Comparison of ENCODE assay signal across 19 cellular contexts in genomic region chr19:45764947-45765346, GRCh38. TPM values are rescaled to one million over a fixed set of nuclear protein-coding genes. Genes with fewer than 3 reads are reported as not detected.
DNase-seq lines count a peak whose midpoint lies in the region; ATAC-seq and TF ChIP-seq lines count a peak whose summit lies in the region.
"Had no signal": no experiment of that assay in that cellular context is flagged by ENCODE, and none has a peak within 500 bp of the region (broad histone marks: within the 10 kb centered on the region; RNA-seq: fewer than 3 reads in every experiment).

No MANE protein-coding gene starts in this region.

- peaks cover 28% of the 10 kb centered on the region for H3K36me3 Mint-ChIP-seq in Caco-2 (ENCODE audit: insufficient read depth, unreplicated experiment)
- H3K36me3 Mint-ChIP-seq in brain: no peaks in the 10 kb centered on the region
- H3K36me3 Mint-ChIP-seq in activated naive CD4-positive, alpha-beta T cell treated with anti-CD3 and anti-CD28 coated beads, Interleukin-2, amount 50 U/mL, for 72 hours: no peaks in the 10 kb centered on the region

- DNase-seq in Caco-2 (no peak), left kidney (ENCODE audit: low read depth, low spot score) (peak; percentile 63), sigmoid colon (peak; percentile 66), body of pancreas (no peak)
- DNase-seq in activated naive CD4-positive, alpha-beta T cell treated with anti-CD3 and anti-CD28 coated beads, Interleukin-2, amount 50 U/mL, for 72 hours (ENCODE audit: low spot score in 2 of 2): no peak
- DNase-seq: AML-193, DND-41, foreskin fibroblast, NCI-H1930, NCI-H774, SHP77, T1000 had no signal

- TF ChIP-seq CTCF in Caco-2 (IDR thresholded peaks at IDR 0.05; ENCODE audit: insufficient read depth in 1 of 2, low read depth in 1 of 2, low read length in 1 of 2, severe bottlenecking in 1 of 2, unreplicated experiment in 1 of 2): no peak
- peak in 1 of 2 experiments; percentile 4 for TF ChIP-seq CTCF in brain (conservative IDR thresholded peaks at IDR 0.05)
- no peak for TF ChIP-seq CTCF in sigmoid colon (IDR thresholded peaks at IDR 0.05)
- no peak for TF ChIP-seq CTCF in body of pancreas (IDR thresholded peaks at IDR 0.05)

- H3K4me1 Mint-ChIP-seq in Caco-2 (ENCODE audit: low read depth, unreplicated experiment): peaks cover 7% of the 10 kb centered on the region
- H3K4me1 Mint-ChIP-seq in brain: peaks cover 25% of the 10 kb centered on the region

- CTCF ChIA-PET in Caco-2 (lab: Charles Lee): no interaction called here

- H3K27me3 Mint-ChIP-seq in Caco-2 (ENCODE audit: insufficient read depth, unreplicated experiment) (no peaks in the 10 kb centered on the region), brain (peaks cover 10% of the 10 kb centered on the region)

- 58 to 76% methylated on average over 10 of the region's 10 CpGs for WGBS in sigmoid colon, 2 donors
- 29 to 43% methylated on average over 1 to 10 of the region's 10 CpGs for WGBS in body of pancreas, 2 donors

- no peak for TF ChIP-seq POLR2A in sigmoid colon (IDR thresholded peaks at IDR 0.05)
- no peak for TF ChIP-seq POLR2A in body of pancreas (IDR thresholded peaks at IDR 0.05)

- H3K27ac Mint-ChIP-seq in Caco-2 (ENCODE audit: unreplicated experiment) (peak overlapping the region; percentile 76), brain (peak overlapping the region in 3 of 5 experiments; percentile 55 to 91 (median 85))
- H3K27ac Mint-ChIP-seq in activated naive CD4-positive, alpha-beta T cell treated with anti-CD3 and anti-CD28 coated beads, Interleukin-2, amount 50 U/mL, for 72 hours: no peak overlapping the region

- H3K4me3 ChIP-seq in Caco-2 (ENCODE audit: low read depth, low read length): no peak overlapping the region
- H3K4me3 ChIP-seq in sigmoid colon: no peak overlapping the region
- no peak overlapping the region for H3K4me3 ChIP-seq in body of pancreas

- peak overlapping the region; percentile 23 for H3K4me3 Mint-ChIP-seq in Caco-2 (ENCODE audit: unreplicated experiment)
- H3K4me3 Mint-ChIP-seq in brain: peak overlapping the region in 4 of 5 experiments; percentile 30 to 74 (median 60)

- intact Hi-C loops in Caco-2 (cut with micrococcal nuclease; ENCODE audit: unreplicated experiment): no loop called here
- intact Hi-C loops in sigmoid colon (cut with DNase I): no loop called here
- intact Hi-C loops in body of pancreas (cut with DNase I): no loop called here

- H3K4me1 ChIP-seq in Caco-2 (peaks cover 6% of the 10 kb centered on the region), sigmoid colon (peaks cover 3 to 52% (median 41%) of the 10 kb centered on the region in 4 donors), body of pancreas (peaks cover 38% of the 10 kb centered on the region)

- peak overlapping the region; percentile 89 to 99 (median 98) for H3K27ac ChIP-seq in sigmoid colon
- peak overlapping the region in 2 of 4 donors; percentile 93 to 98 for H3K27ac ChIP-seq in body of pancreas
- H3K27ac ChIP-seq: neutrophil had no signal

- no peaks in the 10 kb centered on the region for H3K36me3 ChIP-seq in Caco-2 (ENCODE audit: control insufficient read depth, insufficient read depth, low read length)
- no peaks in the 10 kb centered on the region for H3K36me3 ChIP-seq in sigmoid colon
- no peaks in the 10 kb centered on the region for H3K36me3 ChIP-seq in body of pancreas (replicated peaks in 1 of 2; ENCODE audit: insufficient read depth in 1 of 2, low read depth in 2 of 2)
- H3K36me3 ChIP-seq: neutrophil had no signal

- no peaks in the 10 kb centered on the region for H3K9me3 ChIP-seq in Caco-2
- no peaks in the 10 kb centered on the region for H3K9me3 ChIP-seq in sigmoid colon
- H3K9me3 ChIP-seq in body of pancreas: no peaks in the 10 kb centered on the region
- H3K9me3 ChIP-seq: neutrophil had no signal

- H3K27me3 ChIP-seq in Caco-2 (replicated peaks; ENCODE audit: control insufficient read depth, insufficient read depth, low read length) (no peaks in the 10 kb centered on the region), sigmoid colon (no peaks in the 10 kb centered on the region), body of pancreas (no peaks in the 10 kb centered on the region)

- POLR2A ChIA-PET in Caco-2 (lab: Charles Lee): interaction anchor here (0.6 to 1.1 kb wide), 2 partner anchors 34 to 263 kb away, joined by 4 to 6 read pairs; partner anchors contain the start of gene FBXO46

- no peak for TF ChIP-seq EP300 in sigmoid colon (IDR thresholded peaks at IDR 0.05)

- BruUV-seq in Caco-2 (replicated peaks; lab: Mats Ljungman, UMichigan): TSS peak; percentile 26

- H3K9me3 Mint-ChIP-seq in Caco-2 (ENCODE audit: unreplicated experiment) (no peaks in the 10 kb centered on the region), brain (peaks cover 0 to 8% (median 0%) of the 10 kb centered on the region in 5 experiments)
- H3K9me3 Mint-ChIP-seq in activated naive CD4-positive, alpha-beta T cell treated with anti-CD3 and anti-CD28 coated beads, Interleukin-2, amount 50 U/mL, for 72 hours: no peaks in the 10 kb centered on the region

- no peak for ATAC-seq in GM19035 (IDR thresholded peaks at IDR 0.05; ENCODE audit: unreplicated experiment)
- no peak for ATAC-seq in body of pancreas
- no peak for ATAC-seq in GM18520 (IDR thresholded peaks at IDR 0.05; ENCODE audit: unreplicated experiment)
- ATAC-seq in activated naive CD4-positive, alpha-beta T cell treated with anti-CD3 and anti-CD28 coated beads, Interleukin-2, amount 50 U/mL, for 72 hours: no peak

RNA-seq across cellular contexts. Expression of gene SIX5, which starts 4.1 kb away (rescaled TPM):
- total RNA-seq in Caco-2 (2022) (23.7 and 28.6 TPM in 2 replicates), sigmoid colon (10 to 100 TPM; 16.8 to 20.7 (median 18.7) TPM), body of pancreas (10 to 100 TPM; 21.0 to 60.3 TPM)
- polyA plus RNA-seq in brain (ENCODE audit: insufficient read depth, low read depth, low replicate concordance) (4.5 TPM), sigmoid colon (10 to 100 TPM in 1 of 3 donors, 1 to 10 TPM in 2; 4.2 to 11.6 (median 7.8) TPM)
- total RNA-seq in activated naive CD4-positive, alpha-beta T cell treated with anti-CD3 and anti-CD28 coated beads, Interleukin-2, amount 50 U/mL, for 72 hours: 1 to 10 TPM; 2.7 to 4.3 TPM

RNA-seq across cellular contexts. Expression of gene DMPK, which starts 17.3 kb away (rescaled TPM):
- total RNA-seq in Caco-2 (2022): 28.1 and 30.2 TPM in 2 replicates
- polyA plus RNA-seq in brain (ENCODE audit: insufficient read depth, low read depth, low replicate concordance): 30.7 TPM
- 100 to 1,000 TPM in 3 of 4 donors, 10 to 100 TPM in 1; 62.2 to 219 (median 168) TPM for total RNA-seq in sigmoid colon
- polyA plus RNA-seq in sigmoid colon: 10 to 100 TPM in 1 of 3 donors, 1 to 10 TPM in 2; 7.2 to 43.0 (median 8.8) TPM
- 10 to 100 TPM; 57.9 to 81.4 TPM for total RNA-seq in body of pancreas
- total RNA-seq in activated naive CD4-positive, alpha-beta T cell treated with anti-CD3 and anti-CD28 coated beads, Interleukin-2, amount 50 U/mL, for 72 hours: 10 to 100 TPM; 11.1 to 13.8 TPM

RNA-seq across cellular contexts. Expression of gene DMWD, which starts 27.7 kb away (rescaled TPM):
- total RNA-seq in Caco-2 (2022) (72.4 and 76.3 TPM in 2 replicates), sigmoid colon (10 to 100 TPM; 21.1 to 59.5 (median 36.8) TPM), body of pancreas (10 to 100 TPM; 19.7 to 20.4 TPM)
- polyA plus RNA-seq in brain (ENCODE audit: insufficient read depth, low read depth, low replicate concordance) (36.3 TPM), sigmoid colon (10 to 100 TPM; 13.2 to 30.4 (median 14.8) TPM)
- total RNA-seq in activated naive CD4-positive, alpha-beta T cell treated with anti-CD3 and anti-CD28 coated beads, Interleukin-2, amount 50 U/mL, for 72 hours: 10 to 100 TPM; 20.4 to 20.5 TPM

RNA-seq across cellular contexts. Expression of gene MEIOSIN, which starts 31.7 kb away (rescaled TPM):
- not detected in 2 replicates for total RNA-seq in Caco-2 (2022)
- polyA plus RNA-seq in brain (ENCODE audit: insufficient read depth, low read depth, low replicate concordance): not detected
- not detected for total RNA-seq in sigmoid colon
- polyA plus RNA-seq in sigmoid colon: not detected
- total RNA-seq in body of pancreas: not detected
- total RNA-seq in activated naive CD4-positive, alpha-beta T cell treated with anti-CD3 and anti-CD28 coated beads, Interleukin-2, amount 50 U/mL, for 72 hours: under 1 TPM in 1 of 2 donors, not detected in 1; 0.48 TPM
- total RNA-seq: LHCN-M2, urinary bladder had no signal
- polyA plus RNA-seq: keratinocyte, urinary bladder had no signal

RNA-seq across cellular contexts. Expression of gene FBXO46, which starts 34.3 kb away (rescaled TPM):
- total RNA-seq in Caco-2 (2022) (31.0 and 37.0 TPM in 2 replicates), sigmoid colon (1 to 10 TPM; 7.1 to 9.7 (median 8.8) TPM), body of pancreas (10 to 100 TPM in 1 of 2 donors, 1 to 10 TPM in 1; 7.8 to 11.9 TPM)
- polyA plus RNA-seq in brain (ENCODE audit: insufficient read depth, low read depth, low replicate concordance) (11.1 TPM), sigmoid colon (10 to 100 TPM in 2 of 3 donors, 1 to 10 TPM in 1; 9.5 to 16.5 (median 10.8) TPM)
- total RNA-seq in activated naive CD4-positive, alpha-beta T cell treated with anti-CD3 and anti-CD28 coated beads, Interleukin-2, amount 50 U/mL, for 72 hours: 10 to 100 TPM; 40.1 to 47.9 TPM

Comparison
In these comparisons a context has a peak if more than half of its experiments do, and no peak if none do; other contexts are left out.
1. DNase-seq: peak in left kidney (single experiment) and sigmoid colon (single experiment); none in Caco-2 (0 of 2), body of pancreas (0 of 4) and activated naive CD4-positive, alpha-beta T cell treated with anti-CD3 and anti-CD28 coated beads, Interleukin-2, amount 50 U/mL, for 72 hours (0 of 2).
2. H3K27ac Mint-ChIP-seq: peak in Caco-2 (single experiment) and brain (3 of 5); none in activated naive CD4-positive, alpha-beta T cell treated with anti-CD3 and anti-CD28 coated beads, Interleukin-2, amount 50 U/mL, for 72 hours (0 of 2).